ENCODE assay signal across 23 cellular contexts in genomic region chr2:6782523-6783061, GRCh38.
"Had no signal": no experiment of that assay in that cellular context is flagged by ENCODE, and none has a peak within 500 bp of the region (broad histone marks: within the 10 kb centered on the region; RNA-seq: fewer than 3 reads in every experiment).

No MANE protein-coding gene starts in this region.

- H3K4me3 Mint-ChIP-seq: activated CD4-positive, alpha-beta memory T cell treated with anti-CD3 and anti-CD28 coated beads, Interleukin-2, amount 10 ng/mL, durations not matched to agents 7 days and 5 days; activated CD4-positive, alpha-beta T cell treated with anti-CD3 and anti-CD28 coated beads, Interleukin-2, amount 10 ng/mL, durations not matched to agents 24 days and 14 days; activated CD8-positive, alpha-beta memory T cell treated with anti-CD3 and anti-CD28 coated beads, Interleukin-2, amount 10 ng/mL, durations not matched to agents 7 days and 5 days; activated naive CD4-positive, alpha-beta T cell treated with anti-CD3 and anti-CD28 coated beads, Interleukin-2, amount 10 ng/mL, durations not matched to agents 7 days and 5 days; stimulated activated effector memory CD8-positive, alpha-beta T cell treated with anti-CD3 and anti-CD28 coated beads, Interleukin-12 subunit alpha, Interleukin-12 subunit beta, amount 100 ng/mL, for 72 hours; stimulated activated naive CD8-positive, alpha-beta T cell treated with anti-CD3 and anti-CD28 coated beads, Interleukin-15, amount 100 ng/mL, for 72 hours had no signal

- H3K36me3 ChIP-seq: esophagus muscularis mucosa, gastrocnemius medialis, suprapubic skin, tibial nerve, vagina had no signal

- H3K27ac Mint-ChIP-seq: activated CD4-positive, alpha-beta memory T cell treated with anti-CD3 and anti-CD28 coated beads, Interleukin-2, amount 10 ng/mL, durations not matched to agents 7 days and 5 days; activated CD4-positive, alpha-beta T cell treated with anti-CD3 and anti-CD28 coated beads, Interleukin-2, amount 10 ng/mL, durations not matched to agents 24 days and 14 days; activated CD8-positive, alpha-beta memory T cell treated with anti-CD3 and anti-CD28 coated beads, Interleukin-2, amount 10 ng/mL, durations not matched to agents 7 days and 5 days; activated naive CD4-positive, alpha-beta T cell treated with anti-CD3 and anti-CD28 coated beads, Interleukin-2, amount 10 ng/mL, durations not matched to agents 7 days and 5 days; stimulated activated effector memory CD8-positive, alpha-beta T cell treated with anti-CD3 and anti-CD28 coated beads, Interleukin-12 subunit alpha, Interleukin-12 subunit beta, amount 100 ng/mL, for 72 hours; stimulated activated naive CD8-positive, alpha-beta T cell treated with anti-CD3 and anti-CD28 coated beads, Interleukin-15, amount 100 ng/mL, for 72 hours had no signal

- H3K27me3 Mint-ChIP-seq: activated CD4-positive, alpha-beta T cell treated with anti-CD3 and anti-CD28 coated beads, Interleukin-2, amount 10 ng/mL, durations not matched to agents 24 days and 14 days; activated naive CD4-positive, alpha-beta T cell treated with anti-CD3 and anti-CD28 coated beads, Interleukin-2, amount 10 ng/mL, durations not matched to agents 7 days and 5 days; naive B cell; stimulated activated naive CD8-positive, alpha-beta T cell treated with anti-CD3 and anti-CD28 coated beads, Interleukin-15, amount 100 ng/mL, for 72 hours had no signal

- H3K27me3 ChIP-seq: gastrocnemius medialis, suprapubic skin, tibial nerve, vagina had no signal

- H3K27ac ChIP-seq: coronary artery, esophagus muscularis mucosa, gastrocnemius medialis, suprapubic skin, tibial nerve, vagina had no signal

- FAIRE-seq: small intestine had no signal

- H3K36me3 Mint-ChIP-seq: activated CD8-positive, alpha-beta memory T cell treated with anti-CD3 and anti-CD28 coated beads, Interleukin-2, amount 10 ng/mL, durations not matched to agents 7 days and 5 days; activated naive CD4-positive, alpha-beta T cell treated with anti-CD3 and anti-CD28 coated beads, Interleukin-2, amount 10 ng/mL, durations not matched to agents 7 days and 5 days; naive B cell; stimulated activated effector memory CD8-positive, alpha-beta T cell treated with anti-CD3 and anti-CD28 coated beads, Interleukin-12 subunit alpha, Interleukin-12 subunit beta, amount 100 ng/mL, for 72 hours had no signal

- DNase-seq: activated CD4-positive, alpha-beta memory T cell treated with anti-CD3 and anti-CD28 coated beads, Interleukin-2, amount 10 ng/mL, durations not matched to agents 7 days and 5 days; activated CD4-positive, alpha-beta T cell treated with anti-CD3 and anti-CD28 coated beads, Interleukin-2, amount 10 ng/mL, durations not matched to agents 24 days and 14 days; activated CD4-positive, CD25-positive, alpha-beta regulatory T cell; activated CD8-positive, alpha-beta memory T cell treated with anti-CD3 and anti-CD28 coated beads, Interleukin-2, amount 10 ng/mL, durations not matched to agents 7 days and 5 days; activated effector memory CD4-positive, alpha-beta T cell treated with anti-CD3 and anti-CD28 coated beads, Interleukin-2, amount 50 U/mL, for 16 hours; activated naive CD4-positive, alpha-beta T cell treated with anti-CD3 and anti-CD28 coated beads, Interleukin-2, amount 10 ng/mL, durations not matched to agents 7 days and 5 days; activated T-cell treated with anti-CD3 and anti-CD28 coated beads for 4 hours; amygdala; cerebellar nuclear complex; gastrocnemius medialis; hippocampal formation; naive B cell; posterior cingulate gyrus; small intestine; stimulated activated CD4-positive, alpha-beta T cell treated with anti-CD3 and anti-CD28 coated beads, Interleukin-2, amount 100 ng/mL, for 24 hours; stimulated activated naive CD8-positive, alpha-beta T cell treated with anti-CD3 and anti-CD28 coated beads, Interleukin-15, amount 100 ng/mL, for 72 hours had no signal

- H3K9me3 Mint-ChIP-seq: activated CD4-positive, alpha-beta memory T cell treated with anti-CD3 and anti-CD28 coated beads, Interleukin-2, amount 10 ng/mL, durations not matched to agents 7 days and 5 days; activated CD4-positive, alpha-beta T cell treated with anti-CD3 and anti-CD28 coated beads, Interleukin-2, amount 10 ng/mL, durations not matched to agents 24 days and 14 days; activated naive CD4-positive, alpha-beta T cell treated with anti-CD3 and anti-CD28 coated beads, Interleukin-2, amount 10 ng/mL, durations not matched to agents 7 days and 5 days; naive B cell; stimulated activated effector memory CD8-positive, alpha-beta T cell treated with anti-CD3 and anti-CD28 coated beads, Interleukin-12 subunit alpha, Interleukin-12 subunit beta, amount 100 ng/mL, for 72 hours; stimulated activated naive CD8-positive, alpha-beta T cell treated with anti-CD3 and anti-CD28 coated beads, Interleukin-15, amount 100 ng/mL, for 72 hours had no signal

- H3K4me1 ChIP-seq: gastrocnemius medialis, suprapubic skin, vagina had no signal

- ATAC-seq: activated CD8-positive, alpha-beta memory T cell treated with anti-CD3 and anti-CD28 coated beads, Interleukin-2, amount 10 ng/mL, durations not matched to agents 7 days and 5 days; gastrocnemius medialis; sciatic nerve; stimulated activated effector memory CD8-positive, alpha-beta T cell treated with anti-CD3 and anti-CD28 coated beads, Interleukin-12 subunit alpha, Interleukin-12 subunit beta, amount 100 ng/mL, for 72 hours; stimulated activated naive CD8-positive, alpha-beta T cell treated with anti-CD3 and anti-CD28 coated beads, Interleukin-15, amount 100 ng/mL, for 72 hours had no signal

- H3K4me3 ChIP-seq: coronary artery, esophagus muscularis mucosa, gastrocnemius medialis, suprapubic skin, tibial nerve, vagina had no signal

- H3K9me3 ChIP-seq: esophagus muscularis mucosa, gastrocnemius medialis, suprapubic skin, tibial nerve, vagina had no signal
